In the genomic region with DNA sequence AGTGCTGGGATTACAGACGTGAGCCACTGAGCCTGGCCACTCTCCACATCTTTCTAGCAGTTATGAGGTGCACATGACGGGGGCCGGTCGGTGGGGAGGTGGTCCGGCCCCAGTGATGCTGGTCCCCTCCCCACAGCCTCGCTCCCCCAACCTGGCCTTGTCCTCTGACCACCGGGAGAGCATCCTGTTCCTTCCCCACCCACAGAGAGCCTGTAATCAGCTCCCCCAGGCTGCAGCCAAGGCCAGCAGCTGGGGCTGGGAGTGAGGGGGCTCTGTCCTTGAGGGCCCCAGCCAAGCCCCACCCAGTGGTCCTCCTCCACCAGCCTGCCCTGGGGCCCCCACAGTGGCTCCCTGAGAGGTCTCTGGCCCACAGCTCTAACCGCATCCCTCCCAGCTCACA, we compare ENCODE assay signal across 20 cellular contexts. TPM values are rescaled to one million over a fixed set of nuclear protein-coding genes. Genes with fewer than 3 reads are reported as not detected.
DNase-seq lines count a peak whose midpoint lies in the region; ATAC-seq, FAIRE-seq and TF ChIP-seq lines count a peak whose summit lies in the region.
"Had no signal": no experiment of that assay in that cellular context is flagged by ENCODE, and none has a peak within 500 bp of the region (broad histone marks: within the 10 kb centered on the region; RNA-seq: fewer than 3 reads in every experiment).

No MANE protein-coding gene starts in this region.

- peaks cover 0 to 9% of the 10 kb centered on the region in 2 donors for H3K36me3 Mint-ChIP-seq in activated naive CD4-positive, alpha-beta T cell treated with anti-CD3 and anti-CD28 coated beads, Interleukin-2, amount 50 U/mL, for 72 hours
- H3K36me3 Mint-ChIP-seq in T-helper 17 cell (ENCODE audit: low read depth), result peaks cover 4% of the 10 kb centered on the region

- no peak overlapping the region for H3K4me2 ChIP-seq in HepG2 (ENCODE audit: low read depth, low read length)

- ATAC-seq in activated naive CD4-positive, alpha-beta T cell treated with anti-CD3 and anti-CD28 coated beads, Interleukin-2, amount 50 U/mL, for 72 hours, result peak; percentile 5 to 27
- ATAC-seq in T-helper 17 cell, result no peak
- ATAC-seq in HepG2, result peak; percentile 35; the same call in 1 of the 3 replicates
- ATAC-seq in upper lobe of right lung, result peak; percentile 35

- no peaks in the 10 kb centered on the region for H4K20me1 ChIP-seq in HepG2 (ENCODE audit: insufficient read depth, low read length)

- H3K27me3 Mint-ChIP-seq in T-helper 17 cell, result no peaks in the 10 kb centered on the region
- H3K27me3 Mint-ChIP-seq: B cell had no signal

- H2AFZ ChIP-seq in HepG2 (ENCODE audit: low read length), result no peak overlapping the region

- TF ChIP-seq POLR2A in HepG2 (IDR thresholded peaks at IDR 0.05; ENCODE audit: insufficient read depth in 1 of 2, low read depth in 2 of 2, low read length in 2 of 2), result no peak

- H3K27ac ChIP-seq in HepG2 (ENCODE audit: extremely low read length, insufficient read depth, low read length) (no peak overlapping the region), upper lobe of right lung (no peak overlapping the region)
- H3K27ac ChIP-seq: Peyer's patch had no signal

- no peak for TF ChIP-seq EP300 in HepG2 (IDR thresholded peaks at IDR 0.05; ENCODE audit: low read depth in 2 of 2, low read length in 2 of 2)
- no peak for TF ChIP-seq EP300 in HepG2 (CRISPR knock-in tag; IDR thresholded peaks at IDR 0.05; ENCODE audit: borderline replicate concordance)

- H3K4me1 Mint-ChIP-seq in T-helper 17 cell, result peaks cover 9% of the 10 kb centered on the region
- H3K4me1 Mint-ChIP-seq: B cell had no signal

- H3K36me3 ChIP-seq in HepG2 (replicated peaks in 1 of 2; ENCODE audit: control insufficient read depth in 1 of 2, insufficient read depth in 2 of 2, low read length in 2 of 2), result no peaks in the 10 kb centered on the region
- no peaks in the 10 kb centered on the region for H3K36me3 ChIP-seq in upper lobe of right lung
- H3K36me3 ChIP-seq: Peyer's patch had no signal

- DNase-seq in activated naive CD4-positive, alpha-beta T cell treated with anti-CD3 and anti-CD28 coated beads, Interleukin-2, amount 50 U/mL, for 72 hours (ENCODE audit: low spot score in 2 of 2), result no peak
- no peak for DNase-seq in activated naive CD4-positive, alpha-beta T cell (lab: John Stamatoyannopoulos, UW)
- no peak for DNase-seq in T-helper 17 cell
- no peak for DNase-seq in HepG2 (ENCODE audit: low spot score)
- DNase-seq in upper lobe of right lung, result no peak
- DNase-seq in HuH-7 (ENCODE audit: low spot score), result no peak
- DNase-seq in mucosa of gallbladder (ENCODE audit: low spot score), result no peak
- DNase-seq: ACHN, DMS 273 treated with DMSO at 0.1 percent for 48 hours, MV-4-11, NCI-H1417 treated with DMSO at 0.1 percent for 48 hours, NCI-H2029, NCI-H2171 treated with DMSO at 0.1 percent for 48 hours, NCI-H510A, NCI-H82, Peyer's patch, SHP77 treated with DMSO at 0.1 percent for 48 hours had no signal

- no peak for FAIRE-seq in HepG2 (lab: Jason Lieb, UNC)

- 26% methylated on average over 8 of the region's 8 CpGs for WGBS in HepG2 (ENCODE audit: low lambda C conversion rate)

- intact Hi-C loops in HepG2 (cut with micrococcal nuclease; ENCODE audit: unreplicated experiment), result no loop called here
- intact Hi-C loops in upper lobe of right lung (cut with DNase I), result no loop called here

- in situ Hi-C loops in HepG2 (cut with HindIII; ENCODE audit: extremely low pct_ligation_motif_present, low pct_unique_long_range_greater_than_20kb), result no loop called here

- 0 out of 2 replicates have a peak, but pooled peaks cover 7% of the 10 kb centered on the region for H3K4me1 ChIP-seq in HepG2 (ENCODE audit: insufficient read depth, low read length)
- no peaks in the 10 kb centered on the region for H3K4me1 ChIP-seq in upper lobe of right lung
- H3K4me1 ChIP-seq: Peyer's patch had no signal

- no peak for TF ChIP-seq RAD21 in HepG2 (CRISPR knock-in tag; IDR thresholded peaks at IDR 0.05)

- H3K4me3 ChIP-seq in HepG2 (replicated peaks in 1 of 3; ENCODE audit: insufficient read depth in 1 of 3, low read depth in 2 of 3, low read length in 3 of 3) (no peak overlapping the region), upper lobe of right lung (no peak overlapping the region)
- H3K4me3 ChIP-seq: Peyer's patch had no signal

- H3K79me2 ChIP-seq in HepG2 (ENCODE audit: insufficient read depth, low read length), result no peaks in the 10 kb centered on the region

- CTCF ChIA-PET in HepG2 (lab: Yijun Ruan, JAX; ENCODE audit: low intra/inter-chr PET ratio, low total read pairs), result no interaction called here

- H3K9me3 ChIP-seq in T-helper 17 cell (ENCODE audit: control insufficient read depth, low read length, poor library complexity, severe bottlenecking) (no peaks in the 10 kb centered on the region), HepG2 (ENCODE audit: low read length) (no peaks in the 10 kb centered on the region), upper lobe of right lung (no peaks in the 10 kb centered on the region)
- H3K9me3 ChIP-seq: Peyer's patch had no signal

- H3K27me3 ChIP-seq in HepG2 (ENCODE audit: control insufficient read depth in 1 of 2, insufficient read depth in 2 of 2, low read length in 2 of 2), result no peaks in the 10 kb centered on the region
- H3K27me3 ChIP-seq in upper lobe of right lung, result no peaks in the 10 kb centered on the region
- H3K27me3 ChIP-seq: Peyer's patch had no signal

- POLR2A ChIA-PET in HepG2 (lab: Yijun Ruan, JAX), result interaction anchor here (1.6 kb wide), 1 partner anchor 10 kb away, joined by 3 read pairs; no protein-coding TSS in a partner anchor

- TF ChIP-seq CTCF in HepG2 (CRISPR knock-in tag; IDR thresholded peaks at IDR 0.05) (no peak), upper lobe of right lung (IDR thresholded peaks at IDR 0.05) (no peak)

- H3K27ac Mint-ChIP-seq in activated naive CD4-positive, alpha-beta T cell treated with anti-CD3 and anti-CD28 coated beads, Interleukin-2, amount 50 U/mL, for 72 hours, result peak overlapping the region; percentile 45 to 55
- H3K27ac Mint-ChIP-seq in T-helper 17 cell, result peak overlapping the region; percentile 83

- BruUV-seq in HepG2 (replicated peaks; lab: Mats Ljungman, UMichigan), result no TSS peak

- no peak overlapping the region for H3K9ac ChIP-seq in HepG2 (ENCODE audit: insufficient read depth, low read depth, low read length)

- H3K4me3 Mint-ChIP-seq in T-helper 17 cell, result no peak overlapping the region
- H3K4me3 Mint-ChIP-seq: B cell had no signal

- no peaks in the 10 kb centered on the region for H3K9me3 Mint-ChIP-seq in activated naive CD4-positive, alpha-beta T cell treated with anti-CD3 and anti-CD28 coated beads, Interleukin-2, amount 50 U/mL, for 72 hours

RNA-seq across cellular contexts. Expression of gene INSL3, which starts 3.0 kb away (rescaled TPM):
- 10 to 100 TPM in 1 of 2 donors, 1 to 10 TPM in 1; 6.3 to 10.5 TPM for total RNA-seq in activated naive CD4-positive, alpha-beta T cell treated with anti-CD3 and anti-CD28 coated beads, Interleukin-2, amount 50 U/mL, for 72 hours
- total RNA-seq in T-helper 17 cell (1 to 10 TPM; 5.0 to 9.1 TPM), HepG2 (2016; rRNA removed; fragmentation: Illumina TruSeq; extraction: Trizol) (not detected in 2 replicates), upper lobe of right lung (not detected), mucosa of gallbladder (not detected)
- total RNA-seq in HepG2 (2016; cell fraction: cytosol; rRNA removed; fragmentation: Illumina TruSeq; extraction: Trizol; ENCODE audit: low read depth), result not detected in 2 replicates
- total RNA-seq in HepG2 (2016; cell fraction: insoluble cytoplasmic fraction; rRNA removed; fragmentation: Illumina TruSeq; extraction: Trizol), result not detected in 2 replicates
- not detected in 2 replicates for total RNA-seq in HepG2 (2016; cell fraction: membrane; rRNA removed; fragmentation: Illumina TruSeq; extraction: Trizol)
- total RNA-seq in HepG2 (2016; cell fraction: nucleus; rRNA removed; fragmentation: Illumina TruSeq; extraction: Trizol), result not detected in 2 replicates
- 0.30 and 0.44 TPM in 2 replicates for polyA plus RNA-seq in HepG2 (2011; rRNA removed)
- polyA plus RNA-seq in HepG2 (2011; cell fraction: cytosol; rRNA removed), result 0.21 TPM in 1 of 2 replicates, not detected in the other
- 1.2 and 1.5 TPM in 2 replicates for polyA plus RNA-seq in HepG2 (2011; cell fraction: nucleus; rRNA removed)
- 0.23 and 0.35 TPM in 2 replicates for polyA plus RNA-seq in HepG2 (2012)
- not detected in 2 replicates for polyA plus RNA-seq in HepG2 (2016; cell fraction: cytosol; fragmentation: Illumina TruSeq; extraction: Trizol; ENCODE audit: low read depth)
- not detected in 2 replicates for polyA plus RNA-seq in HepG2 (2016; cell fraction: insoluble cytoplasmic fraction; fragmentation: Illumina TruSeq; extraction: Trizol; ENCODE audit: low read depth)
- not detected in 2 replicates for polyA plus RNA-seq in HepG2 (2016; cell fraction: membrane; fragmentation: Illumina TruSeq; extraction: Trizol; ENCODE audit: low read depth)
- polyA plus RNA-seq in HepG2 (2016; cell fraction: nucleus; fragmentation: Illumina TruSeq; extraction: Trizol; ENCODE audit: insufficient read depth, low read depth), result not detected in 2 replicates
- polyA minus RNA-seq in HepG2 (2011; rRNA and poly(A)+ RNA removed; ENCODE audit: low replicate concordance), result 0.88 TPM in 1 of 2 replicates, not detected in the other
- not detected in 2 replicates for polyA minus RNA-seq in HepG2 (2011; cell fraction: cytosol; rRNA and poly(A)+ RNA removed)
- not detected in 2 replicates for polyA minus RNA-seq in HepG2 (2011; cell fraction: nucleus; rRNA and poly(A)+ RNA removed)
- total RNA-seq: Daoy, H4, Peyer's patch had no signal

RNA-seq across cellular contexts. Expression of gene JAK3, which starts 23.4 kb away (rescaled TPM):
- total RNA-seq in activated naive CD4-positive, alpha-beta T cell treated with anti-CD3 and anti-CD28 coated beads, Interleukin-2, amount 50 U/mL, for 72 hours, result 100 to 1,000 TPM; 204 to 237 TPM
- total RNA-seq in T-helper 17 cell (100 to 1,000 TPM; 149 to 211 TPM), HepG2 (2016; rRNA removed; fragmentation: Illumina TruSeq; extraction: Trizol) (2.8 and 3.4 TPM in 2 replicates), upper lobe of right lung (15.1 TPM), mucosa of gallbladder (13.4 TPM)
- total RNA-seq in HepG2 (2016; cell fraction: cytosol; rRNA removed; fragmentation: Illumina TruSeq; extraction: Trizol; ENCODE audit: low read depth), result 1.2 and 1.3 TPM in 2 replicates
- 2.5 and 3.4 TPM in 2 replicates for total RNA-seq in HepG2 (2016; cell fraction: insoluble cytoplasmic fraction; rRNA removed; fragmentation: Illumina TruSeq; extraction: Trizol)
- total RNA-seq in HepG2 (2016; cell fraction: membrane; rRNA removed; fragmentation: Illumina TruSeq; extraction: Trizol), result 0.72 and 1.3 TPM in 2 replicates
- 4.4 and 4.8 TPM in 2 replicates for total RNA-seq in HepG2 (2016; cell fraction: nucleus; rRNA removed; fragmentation: Illumina TruSeq; extraction: Trizol)
- 18.6 and 30.1 TPM in 2 replicates for polyA plus RNA-seq in HepG2 (2011; rRNA removed)
- 8.8 and 10.2 TPM in 2 replicates for polyA plus RNA-seq in HepG2 (2011; cell fraction: cytosol; rRNA removed)
- polyA plus RNA-seq in HepG2 (2011; cell fraction: nucleus; rRNA removed), result 106 and 107 TPM in 2 replicates
- 6.1 and 10.2 TPM in 2 replicates for polyA plus RNA-seq in HepG2 (2012)
- 0.15 and 0.17 TPM in 2 replicates for polyA plus RNA-seq in HepG2 (2016; cell fraction: cytosol; fragmentation: Illumina TruSeq; extraction: Trizol; ENCODE audit: low read depth)
- polyA plus RNA-seq in HepG2 (2016; cell fraction: insoluble cytoplasmic fraction; fragmentation: Illumina TruSeq; extraction: Trizol; ENCODE audit: low read depth), result 1.3 and 1.7 TPM in 2 replicates
- 0.35 and 0.45 TPM in 2 replicates for polyA plus RNA-seq in HepG2 (2016; cell fraction: membrane; fragmentation: Illumina TruSeq; extraction: Trizol; ENCODE audit: low read depth)
- polyA plus RNA-seq in HepG2 (2016; cell fraction: nucleus; fragmentation: Illumina TruSeq; extraction: Trizol; ENCODE audit: insufficient read depth, low read depth), result 10.2 and 12.3 TPM in 2 replicates
- 1.7 and 37.2 TPM in 2 replicates for polyA minus RNA-seq in HepG2 (2011; rRNA and poly(A)+ RNA removed; ENCODE audit: low replicate concordance)
- polyA minus RNA-seq in HepG2 (2011; cell fraction: cytosol; rRNA and poly(A)+ RNA removed), result 13.1 and 19.0 TPM in 2 replicates
- 23.9 and 29.3 TPM in 2 replicates for polyA minus RNA-seq in HepG2 (2011; cell fraction: nucleus; rRNA and poly(A)+ RNA removed)

RNA-seq across cellular contexts. Expression of gene B3GNT3, which starts 29.4 kb away (rescaled TPM):
- under 1 TPM; 0.30 to 0.41 TPM for total RNA-seq in activated naive CD4-positive, alpha-beta T cell treated with anti-CD3 and anti-CD28 coated beads, Interleukin-2, amount 50 U/mL, for 72 hours
- total RNA-seq in T-helper 17 cell (under 1 TPM; 0.52 to 0.94 TPM), HepG2 (2016; rRNA removed; fragmentation: Illumina TruSeq; extraction: Trizol) (0.48 and 0.86 TPM in 2 replicates), upper lobe of right lung (2.1 TPM), mucosa of gallbladder (243 TPM)
- 0.18 and 0.40 TPM in 2 replicates for total RNA-seq in HepG2 (2016; cell fraction: cytosol; rRNA removed; fragmentation: Illumina TruSeq; extraction: Trizol; ENCODE audit: low read depth)
- total RNA-seq in HepG2 (2016; cell fraction: insoluble cytoplasmic fraction; rRNA removed; fragmentation: Illumina TruSeq; extraction: Trizol), result 0.36 and 1.2 TPM in 2 replicates
- 0.38 and 0.43 TPM in 2 replicates for total RNA-seq in HepG2 (2016; cell fraction: membrane; rRNA removed; fragmentation: Illumina TruSeq; extraction: Trizol)
- 1.0 and 1.3 TPM in 2 replicates for total RNA-seq in HepG2 (2016; cell fraction: nucleus; rRNA removed; fragmentation: Illumina TruSeq; extraction: Trizol)
- 4.0 and 8.6 TPM in 2 replicates for polyA plus RNA-seq in HepG2 (2011; rRNA removed)
- polyA plus RNA-seq in HepG2 (2011; cell fraction: cytosol; rRNA removed), result 4.2 and 6.3 TPM in 2 replicates
- 3.5 and 4.5 TPM in 2 replicates for polyA plus RNA-seq in HepG2 (2011; cell fraction: nucleus; rRNA removed)
- polyA plus RNA-seq in HepG2 (2012), result 9.1 and 10.5 TPM in 2 replicates
- polyA plus RNA-seq in HepG2 (2016; cell fraction: cytosol; fragmentation: Illumina TruSeq; extraction: Trizol; ENCODE audit: low read depth), result 0.10 and 0.18 TPM in 2 replicates
- polyA plus RNA-seq in HepG2 (2016; cell fraction: insoluble cytoplasmic fraction; fragmentation: Illumina TruSeq; extraction: Trizol; ENCODE audit: low read depth), result 0.61 and 0.62 TPM in 2 replicates
- 0.29 and 0.35 TPM in 2 replicates for polyA plus RNA-seq in HepG2 (2016; cell fraction: membrane; fragmentation: Illumina TruSeq; extraction: Trizol; ENCODE audit: low read depth)
- 1.8 and 2.3 TPM in 2 replicates for polyA plus RNA-seq in HepG2 (2016; cell fraction: nucleus; fragmentation: Illumina TruSeq; extraction: Trizol; ENCODE audit: insufficient read depth, low read depth)
- 2.7 and 11.1 TPM in 2 replicates for polyA minus RNA-seq in HepG2 (2011; rRNA and poly(A)+ RNA removed; ENCODE audit: low replicate concordance)
- 3.0 and 4.7 TPM in 2 replicates for polyA minus RNA-seq in HepG2 (2011; cell fraction: cytosol; rRNA and poly(A)+ RNA removed)
- polyA minus RNA-seq in HepG2 (2011; cell fraction: nucleus; rRNA and poly(A)+ RNA removed), result 1.8 and 3.1 TPM in 2 replicates
- total RNA-seq: B cell, H4 had no signal

RNA-seq across cellular contexts. Expression of gene RPL18A, which starts 35.4 kb away (rescaled TPM):
- total RNA-seq in activated naive CD4-positive, alpha-beta T cell treated with anti-CD3 and anti-CD28 coated beads, Interleukin-2, amount 50 U/mL, for 72 hours, result 1,000 to 10,000 TPM; 3,079 to 3,707 TPM
- total RNA-seq in T-helper 17 cell (1,000 to 10,000 TPM; 3,447 to 3,486 TPM), HepG2 (2016; rRNA removed; fragmentation: Illumina TruSeq; extraction: Trizol) (1,471 and 1,490 TPM in 2 replicates), upper lobe of right lung (1,315 TPM), mucosa of gallbladder (1,253 TPM)
- total RNA-seq in HepG2 (2016; cell fraction: cytosol; rRNA removed; fragmentation: Illumina TruSeq; extraction: Trizol; ENCODE audit: low read depth), result 3,356 and 3,471 TPM in 2 replicates
- total RNA-seq in HepG2 (2016; cell fraction: insoluble cytoplasmic fraction; rRNA removed; fragmentation: Illumina TruSeq; extraction: Trizol), result 1,484 and 1,563 TPM in 2 replicates
- 4,403 and 4,828 TPM in 2 replicates for total RNA-seq in HepG2 (2016; cell fraction: membrane; rRNA removed; fragmentation: Illumina TruSeq; extraction: Trizol)
- 550 and 622 TPM in 2 replicates for total RNA-seq in HepG2 (2016; cell fraction: nucleus; rRNA removed; fragmentation: Illumina TruSeq; extraction: Trizol)
- 2,004 and 2,232 TPM in 2 replicates for polyA plus RNA-seq in HepG2 (2011; rRNA removed)
- 2,519 and 3,516 TPM in 2 replicates for polyA plus RNA-seq in HepG2 (2011; cell fraction: cytosol; rRNA removed)
- polyA plus RNA-seq in HepG2 (2011; cell fraction: nucleus; rRNA removed), result 865 and 944 TPM in 2 replicates
- polyA plus RNA-seq in HepG2 (2012), result 2,311 and 3,663 TPM in 2 replicates
- 5,329 and 5,962 TPM in 2 replicates for polyA plus RNA-seq in HepG2 (2016; cell fraction: cytosol; fragmentation: Illumina TruSeq; extraction: Trizol; ENCODE audit: low read depth)
- 2,198 and 2,250 TPM in 2 replicates for polyA plus RNA-seq in HepG2 (2016; cell fraction: insoluble cytoplasmic fraction; fragmentation: Illumina TruSeq; extraction: Trizol; ENCODE audit: low read depth)
- polyA plus RNA-seq in HepG2 (2016; cell fraction: membrane; fragmentation: Illumina TruSeq; extraction: Trizol; ENCODE audit: low read depth), result 6,513 and 6,759 TPM in 2 replicates
- polyA plus RNA-seq in HepG2 (2016; cell fraction: nucleus; fragmentation: Illumina TruSeq; extraction: Trizol; ENCODE audit: insufficient read depth, low read depth), result 1,298 and 1,347 TPM in 2 replicates
- polyA minus RNA-seq in HepG2 (2011; rRNA and poly(A)+ RNA removed; ENCODE audit: low replicate concordance), result 547 and 652 TPM in 2 replicates
- 819 and 843 TPM in 2 replicates for polyA minus RNA-seq in HepG2 (2011; cell fraction: cytosol; rRNA and poly(A)+ RNA removed)
- polyA minus RNA-seq in HepG2 (2011; cell fraction: nucleus; rRNA and poly(A)+ RNA removed), result 236 and 251 TPM in 2 replicates

RNA-seq across cellular contexts. Expression of gene SLC5A5, which starts 47.4 kb away (rescaled TPM):
- 1 to 10 TPM; 1.5 to 2.0 TPM for total RNA-seq in activated naive CD4-positive, alpha-beta T cell treated with anti-CD3 and anti-CD28 coated beads, Interleukin-2, amount 50 U/mL, for 72 hours
- total RNA-seq in T-helper 17 cell, result 1 to 10 TPM; 1.3 to 2.0 TPM
- total RNA-seq in HepG2 (2016; rRNA removed; fragmentation: Illumina TruSeq; extraction: Trizol), result not detected in 2 replicates
- total RNA-seq in HepG2 (2016; cell fraction: cytosol; rRNA removed; fragmentation: Illumina TruSeq; extraction: Trizol; ENCODE audit: low read depth), result not detected in 2 replicates
- total RNA-seq in HepG2 (2016; cell fraction: insoluble cytoplasmic fraction; rRNA removed; fragmentation: Illumina TruSeq; extraction: Trizol), result not detected in 2 replicates
- total RNA-seq in HepG2 (2016; cell fraction: membrane; rRNA removed; fragmentation: Illumina TruSeq; extraction: Trizol), result not detected in 2 replicates
- not detected in 2 replicates for total RNA-seq in HepG2 (2016; cell fraction: nucleus; rRNA removed; fragmentation: Illumina TruSeq; extraction: Trizol)
- not detected in 2 replicates for polyA plus RNA-seq in HepG2 (2011; rRNA removed)
- not detected in 2 replicates for polyA plus RNA-seq in HepG2 (2011; cell fraction: cytosol; rRNA removed)
- not detected in 2 replicates for polyA plus RNA-seq in HepG2 (2011; cell fraction: nucleus; rRNA removed)
- polyA plus RNA-seq in HepG2 (2012), result not detected in 2 replicates
- not detected in 2 replicates for polyA plus RNA-seq in HepG2 (2016; cell fraction: cytosol; fragmentation: Illumina TruSeq; extraction: Trizol; ENCODE audit: low read depth)
- polyA plus RNA-seq in HepG2 (2016; cell fraction: insoluble cytoplasmic fraction; fragmentation: Illumina TruSeq; extraction: Trizol; ENCODE audit: low read depth), result not detected in 2 replicates
- polyA plus RNA-seq in HepG2 (2016; cell fraction: membrane; fragmentation: Illumina TruSeq; extraction: Trizol; ENCODE audit: low read depth), result not detected in 2 replicates
- polyA plus RNA-seq in HepG2 (2016; cell fraction: nucleus; fragmentation: Illumina TruSeq; extraction: Trizol; ENCODE audit: insufficient read depth, low read depth), result not detected in 2 replicates
- 0.06 and 0.09 TPM in 2 replicates for polyA minus RNA-seq in HepG2 (2011; rRNA and poly(A)+ RNA removed; ENCODE audit: low replicate concordance)
- polyA minus RNA-seq in HepG2 (2011; cell fraction: cytosol; rRNA and poly(A)+ RNA removed), result not detected in 2 replicates
- not detected in 2 replicates for polyA minus RNA-seq in HepG2 (2011; cell fraction: nucleus; rRNA and poly(A)+ RNA removed)
- not detected for total RNA-seq in upper lobe of right lung
- not detected for total RNA-seq in mucosa of gallbladder
- total RNA-seq: Daoy, H4, Peyer's patch had no signal

Comparison
In these comparisons a context has a peak if more than half of its experiments do, and no peak if none do; other contexts are left out.
1. RNA of gene B3GNT3, which starts 29.4 kb away (total RNA-seq): 243 TPM in mucosa of gallbladder (single experiment); 2.1 TPM in upper lobe of right lung (single experiment), 0.52 to 0.94 TPM in T-helper 17 cell, 0.18 to 1.3 TPM in HepG2 and 0.30 to 0.41 TPM in activated naive CD4-positive, alpha-beta T cell treated with anti-CD3 and anti-CD28 coated beads, Interleukin-2, amount 50 U/mL, for 72 hours; every median in the first group is over 10 times any median in the second.